ENCODE assay signal across 1 cellular context in genomic region chr2:3535794-3536681, GRCh38.
TF ChIP-seq lines count a peak whose summit lies in the region.

No MANE protein-coding gene starts in this region.

TF ChIP-seq in A549, 52 proteins besides CTCF, POLR2A, EP300 and RAD21:
- TF ChIP-seq CHD4 (IDR thresholded peaks at IDR 0.05; ENCODE audit: borderline replicate concordance) = no peak
- TF ChIP-seq FOXS1 (CRISPR knock-in tag; IDR thresholded peaks at IDR 0.05) = no peak
- no peak for TF ChIP-seq RCOR1 (IDR thresholded peaks at IDR 0.05; ENCODE audit: low read depth, low read length)
- TF ChIP-seq RARB (CRISPR knock-in tag; IDR thresholded peaks at IDR 0.05) = no peak
- TF ChIP-seq KDM1A (IDR thresholded peaks at IDR 0.05; ENCODE audit: low read depth) = no peak
- TF ChIP-seq MAX (IDR thresholded peaks at IDR 0.05) = peak; percentile 40
- TF ChIP-seq ATOH8 (CRISPR knock-in tag; IDR thresholded peaks at IDR 0.05; ENCODE audit: low read depth) = no peak
- no peak for TF ChIP-seq E2F6 (IDR thresholded peaks at IDR 0.05; ENCODE audit: borderline replicate concordance, low read depth)
- TF ChIP-seq ZNF302 (CRISPR knock-in tag; IDR thresholded peaks at IDR 0.05) = no peak
- no peak for TF ChIP-seq JUNB (IDR thresholded peaks at IDR 0.05)
- no peak for TF ChIP-seq FOSB (CRISPR knock-in tag; IDR thresholded peaks at IDR 0.05)
- TF ChIP-seq RFX5 (IDR thresholded peaks at IDR 0.05) = no peak
- no peak for TF ChIP-seq NFE2L2 (conservative IDR thresholded peaks at IDR 0.05; ENCODE audit: low read length)
- no peak for TF ChIP-seq CBX8 (IDR thresholded peaks at IDR 0.05)
- peak; percentile 36; the same call in 2 of the 3 replicates for TF ChIP-seq SMC3 (IDR thresholded peaks at IDR 0.05)
- TF ChIP-seq HOXA7 (CRISPR knock-in tag; IDR thresholded peaks at IDR 0.05) = no peak
- no peak for TF ChIP-seq EHF (CRISPR knock-in tag; IDR thresholded peaks at IDR 0.05)
- no peak for TF ChIP-seq POLR2AphosphoS2 (conservative IDR thresholded peaks at IDR 0.05; ENCODE audit: low read length)
- no peak for TF ChIP-seq BHLHE40 (IDR thresholded peaks at IDR 0.05; ENCODE audit: low read depth, low read length)
- 0 out of 2 replicates have a peak, but pooled peaks have one; percentile 21 for TF ChIP-seq USF2 (IDR thresholded peaks at IDR 0.05)
- TF ChIP-seq HEYL (CRISPR knock-in tag; IDR thresholded peaks at IDR 0.05) = no peak
- peak; percentile 43 for TF ChIP-seq MAFK (IDR thresholded peaks at IDR 0.05; ENCODE audit: partially characterized antibody)
- TF ChIP-seq HOXB5 (CRISPR knock-in tag; IDR thresholded peaks at IDR 0.05) = no peak
- TF ChIP-seq FOSL2 (IDR thresholded peaks at IDR 0.05) = no peak
- TF ChIP-seq FOSL2 (CRISPR knock-in tag; IDR thresholded peaks at IDR 0.05) = peak; percentile 75
